28 cellular contexts compared by ENCODE assay signal in genomic region chr11:123581651-123582399, GRCh38.
"Had no signal": no experiment of that assay in that cellular context is flagged by ENCODE, and none has a peak within 500 bp of the region (broad histone marks: within the 10 kb centered on the region; RNA-seq: fewer than 3 reads in every experiment).

No MANE protein-coding gene starts in this region.

- H3K4me3 ChIP-seq: colonic mucosa, gastrocnemius medialis, mucosa of descending colon, ovary, psoas muscle, sigmoid colon, testis, tibial artery had no signal

- H3K9me3 ChIP-seq: colonic mucosa, gastrocnemius medialis, mucosa of descending colon, ovary, psoas muscle, sigmoid colon, testis, tibial artery had no signal

- H3K27ac ChIP-seq: colonic mucosa, epithelial cell of prostate, gastrocnemius medialis, ovary, psoas muscle, sigmoid colon, testis, tibial artery had no signal

- DNase-seq: colonic mucosa; effector CD8-positive, alpha-beta T cell; endodermal cell; foreskin fibroblast; gastrocnemius medialis; head of caudate nucleus; mesenchymal stem cell; mucosa of descending colon; naive B cell; nephron progenitor cell; nucleus accumbens; ovary; posterior cingulate gyrus; right cardiac atrium; sigmoid colon; stimulated activated CD4-positive, alpha-beta T cell treated with anti-CD3 and anti-CD28 coated beads, Interleukin-2, amount 100 ng/mL, for 24 hours; stimulated activated CD4-positive, alpha-beta T cell treated with anti-CD3 and anti-CD28 coated beads, Interleukin-4, amount 100 ng/mL, for 24 hours; stimulated activated naive CD8-positive, alpha-beta T cell treated with anti-CD3 and anti-CD28 coated beads, Interleukin-15, Interleukin-2, amounts not matched to agents 100 U/mL and 50 U/mL, for 24 hours; testis had no signal

- H3K9me3 Mint-ChIP-seq: dendritic cell treated with granulocyte-macrophage colony-stimulating factor and Interleukin-4, amounts not matched to agents 40 ng/mL and 50 ng/mL, for 4 days; endodermal cell; mesothelial cell of epicardium; nephron progenitor cell; stimulated activated effector memory CD8-positive, alpha-beta T cell treated with anti-CD3 and anti-CD28 coated beads, Interleukin-12 subunit alpha, Interleukin-12 subunit beta, amount 100 ng/mL, for 72 hours; type B pancreatic cell had no signal

- H3K36me3 ChIP-seq: colonic mucosa, gastrocnemius medialis, ovary, sigmoid colon, tibial artery had no signal

- H3K27me3 ChIP-seq: colonic mucosa, gastrocnemius medialis, ovary, testis had no signal

- H3K4me1 ChIP-seq: colonic mucosa, psoas muscle, testis, tibial artery had no signal

- H3K27me3 Mint-ChIP-seq: dendritic cell treated with granulocyte-macrophage colony-stimulating factor and Interleukin-4, amounts not matched to agents 40 ng/mL and 50 ng/mL, for 4 days had no signal

- FAIRE-seq: keratinocyte had no signal

- H3K4me3 Mint-ChIP-seq: dendritic cell treated with granulocyte-macrophage colony-stimulating factor and Interleukin-4, amounts not matched to agents 40 ng/mL and 50 ng/mL, for 4 days; endodermal cell; nephron progenitor cell; stimulated activated effector memory CD8-positive, alpha-beta T cell treated with anti-CD3 and anti-CD28 coated beads, Interleukin-12 subunit alpha, Interleukin-12 subunit beta, amount 100 ng/mL, for 72 hours had no signal

- ATAC-seq: esophagus mucosa; gastrocnemius medialis; mucosa of descending colon; psoas muscle; right cardiac atrium; stimulated activated effector memory CD8-positive, alpha-beta T cell treated with anti-CD3 and anti-CD28 coated beads, Interleukin-12 subunit alpha, Interleukin-12 subunit beta, amount 100 ng/mL, for 72 hours; stimulated activated naive CD8-positive, alpha-beta T cell treated with anti-CD3 and anti-CD28 coated beads, Interleukin-15, Interleukin-2, amounts not matched to agents 100 U/mL and 50 U/mL, for 24 hours had no signal

- H3K36me3 Mint-ChIP-seq: mesothelial cell of epicardium, naive B cell had no signal

- H3K27ac Mint-ChIP-seq: dendritic cell treated with granulocyte-macrophage colony-stimulating factor and Interleukin-4, amounts not matched to agents 40 ng/mL and 50 ng/mL, for 4 days; endodermal cell; nephron progenitor cell; stimulated activated effector memory CD8-positive, alpha-beta T cell treated with anti-CD3 and anti-CD28 coated beads, Interleukin-12 subunit alpha, Interleukin-12 subunit beta, amount 100 ng/mL, for 72 hours; type B pancreatic cell had no signal
